In genomic region chr9:121558423-121558950, GRCh38 we compare ENCODE assay signal across 13 cellular contexts. TPM values are rescaled to one million over a fixed set of nuclear protein-coding genes. Genes with fewer than 3 reads are reported as not detected.
DNase-seq lines count a peak whose midpoint lies in the region; ATAC-seq, FAIRE-seq and TF ChIP-seq lines count a peak whose summit lies in the region.
"Had no signal": no experiment of that assay in that cellular context is flagged by ENCODE, and none has a peak within 500 bp of the region (broad histone marks: within the 10 kb centered on the region; RNA-seq: fewer than 3 reads in every experiment).

No MANE protein-coding gene starts in this region.

- DNase-seq in AG04450 (ENCODE audit: low read depth, low spot score) (no peak), PC-9 (peak in 1 of 2 experiments; percentile 19), pancreas (no peak), posterior cingulate gyrus (no peak)
- no peak for DNase-seq in stimulated activated CD4-positive, alpha-beta T cell treated with anti-CD3 and anti-CD28 coated beads, Interleukin-12 subunit alpha, Interleukin-12 subunit beta, amount 100 ng/mL, for 4 hours
- DNase-seq: activated T-cell treated with anti-CD3 and anti-CD28 coated beads, Interleukin-2, amount 50 U/mL, for 4 hours; NCI-H2081 treated with DMSO at 0.1 percent for 48 hours had no signal

- FAIRE-seq in pancreas (lab: Jason Lieb, UNC): no peak
- FAIRE-seq: colon had no signal

- TF ChIP-seq CTCF in AG04450 (IDR thresholded peaks at IDR 0.05; ENCODE audit: low read depth, low read length): no peak
- no peak for TF ChIP-seq CTCF in PC-9 (conservative IDR thresholded peaks at IDR 0.05)
- no peak for TF ChIP-seq CTCF in gastroesophageal sphincter (IDR thresholded peaks at IDR 0.05)
- TF ChIP-seq CTCF in pancreas (IDR thresholded peaks at IDR 0.05): no peak

- H3K9me3 ChIP-seq in AG04450 (ENCODE audit: control insufficient read depth, insufficient read depth, low read length): no peaks in the 10 kb centered on the region; the same call in 1 of the 2 replicates
- no peaks in the 10 kb centered on the region for H3K9me3 ChIP-seq in PC-9 (ENCODE audit: insufficient read depth, low read depth)
- no peaks in the 10 kb centered on the region for H3K9me3 ChIP-seq in gastroesophageal sphincter
- H3K9me3 ChIP-seq in pancreas: no peaks in the 10 kb centered on the region
- H3K9me3 ChIP-seq: Peyer's patch had no signal

- H3F3A ChIP-seq in PC-9 (ENCODE audit: insufficient read depth, low read depth): peaks cover 45% of the 10 kb centered on the region

- no TSS peak for BruUV-seq in PC-9 (replicated peaks; lab: Mats Ljungman, UMichigan)

- POLR2A ChIA-PET in AG04450 (lab: Yijun Ruan, JAX) (interaction anchor here (1.0 to 1.2 kb wide), 2 partner anchors 13 to 34 kb away, joined by 3 read pairs; no protein-coding TSS in a partner anchor), PC-9 (lab: Charles Lee; ENCODE audit: unreplicated experiment) (interaction anchor here (0.6 kb wide), 1 partner anchor 489 kb away, joined by 4 read pairs; no protein-coding TSS in a partner anchor)

- H3K4me1 ChIP-seq in PC-9 (replicated peaks; ENCODE audit: insufficient read depth) (peaks cover 44% of the 10 kb centered on the region), gastroesophageal sphincter (peaks cover 0 to 35% (median 19%) of the 10 kb centered on the region in 3 donors), pancreas (peaks cover 0 to 14% (median 0%) of the 10 kb centered on the region in 3 donors)

- H3K27me3 ChIP-seq in AG04450 (ENCODE audit: control insufficient read depth, insufficient read depth, low read length) (peaks cover 7% of the 10 kb centered on the region), PC-9 (ENCODE audit: insufficient read depth, low read depth) (no peaks in the 10 kb centered on the region), gastroesophageal sphincter (no peaks in the 10 kb centered on the region), pancreas (no peaks in the 10 kb centered on the region)
- H3K27me3 ChIP-seq: Peyer's patch had no signal

- no peak for TF ChIP-seq EP300 in gastroesophageal sphincter (IDR thresholded peaks at IDR 0.05)

- H2AFZ ChIP-seq in PC-9: no peak overlapping the region

- ATAC-seq in gastroesophageal sphincter (no peak), pancreas (no peak), GM19395 (IDR thresholded peaks at IDR 0.05; ENCODE audit: unreplicated experiment) (no peak), GM19467 (IDR thresholded peaks at IDR 0.05; ENCODE audit: unreplicated experiment) (no peak)

- H3K4me3 ChIP-seq in AG04450 (ENCODE audit: low read depth, low read length) (no peak overlapping the region), PC-9 (peak overlapping the region; percentile 30; the same call in 1 of the 2 replicates), gastroesophageal sphincter (no peak overlapping the region), pancreas (no peak overlapping the region)
- H3K4me3 ChIP-seq: Peyer's patch had no signal

- no peak for TF ChIP-seq POLR2A in gastroesophageal sphincter (IDR thresholded peaks at IDR 0.05)

- H3K27ac ChIP-seq in AG04450 (ENCODE audit: low read depth, low read length) (peak overlapping the region; percentile 85), PC-9 (peak overlapping the region; percentile 50), gastroesophageal sphincter (peak overlapping the region; percentile 6 to 83 (median 82)), pancreas (peak overlapping the region in 3 of 4 donors; percentile 38 to 75 (median 62))

- H3K36me3 ChIP-seq in PC-9 (ENCODE audit: low read depth) (no peaks in the 10 kb centered on the region), gastroesophageal sphincter (no peaks in the 10 kb centered on the region), pancreas (no peaks in the 10 kb centered on the region)
- H3K36me3 ChIP-seq: Peyer's patch had no signal

- H4K20me1 ChIP-seq in PC-9 (ENCODE audit: insufficient read depth): no peaks in the 10 kb centered on the region

- no peaks in the 10 kb centered on the region for H3K9me2 ChIP-seq in PC-9 (ENCODE audit: insufficient read depth)

- CTCF ChIA-PET in AG04450 (lab: Charles Lee) (interaction anchor here (0.5 to 2.6 kb wide), 4 partner anchors 9 to 127 kb away, joined by 3 to 17 read pairs (median 6); no protein-coding TSS in a partner anchor), PC-9 (lab: Charles Lee) (interaction anchor here (0.6 kb wide), 1 partner anchor 346 kb away, joined by 7 read pairs; no protein-coding TSS in a partner anchor)

- no peaks in the 10 kb centered on the region for H3K79me2 ChIP-seq in PC-9 (ENCODE audit: low read depth)

- 20 to 53% methylated on average over 2 to 4 of the region's 8 CpGs for WGBS in gastroesophageal sphincter (ENCODE audit: low coverage in 1 of 2), 2 donors
- WGBS in pancreas, 2 donors: 72 to 77% methylated on average over 8 of the region's 8 CpGs

- peak overlapping the region; percentile 81 for H3K4me2 ChIP-seq in PC-9

- intact Hi-C loops in PC-9 (cut with micrococcal nuclease; ENCODE audit: unreplicated experiment) (loop anchor here (2.0 kb wide), 1 partner anchor 40 kb away; no protein-coding TSS in a partner anchor), pancreas (cut with DNase I) (loop anchor here in 1 of 3 donors (10.0 kb wide), 2 partner anchors 116 to 436 kb away; no protein-coding TSS in a partner anchor), posterior cingulate gyrus (cut with DNase I) (loop anchor here (10.0 kb wide), 1 partner anchor 46 kb away; no protein-coding TSS in a partner anchor)

RNA-seq across cellular contexts. Expression of gene GGTA1, which starts 58.8 kb away (rescaled TPM):
- polyA plus RNA-seq in AG04450 (2011; rRNA removed) (not detected in 2 replicates), pancreas (1 to 10 TPM; 1.6 to 2.7 TPM)
- not detected in 2 replicates for polyA minus RNA-seq in AG04450 (2011; rRNA and poly(A)+ RNA removed)
- total RNA-seq in PC-9 (2021) (not detected in 2 replicates), gastroesophageal sphincter (10 to 100 TPM in 1 of 4 donors, 1 to 10 TPM in 3; 5.1 to 22.2 (median 7.2) TPM), pancreas (1 to 10 TPM in 3 of 6 donors, under 1 TPM in 3; 0.14 to 3.6 (median 0.87) TPM)
- total RNA-seq: activated T-cell treated with anti-CD3 and anti-CD28 coated beads, Interleukin-2, amount 50 U/mL, for 4 hours had no signal
- polyA plus RNA-seq: BJ had no signal
